13 cellular contexts compared by ENCODE assay signal in genomic region chr4:108107729-108108382, GRCh38.
A peak's percentile ranks its signal among the peaks of the same experiment; 100 is the strongest.
DNase-seq lines count a peak whose midpoint lies in the region; ATAC-seq and TF ChIP-seq lines count a peak whose summit lies in the region.
"Had no signal": no experiment of that assay in that cellular context is flagged by ENCODE, and none has a peak within 500 bp of the region (broad histone marks: within the 10 kb centered on the region; RNA-seq: fewer than 3 reads in every experiment).

No MANE protein-coding gene starts in this region.

- POLR2A ChIA-PET in activated CD4-positive, alpha-beta memory T cell treated with anti-CD3 and anti-CD28 coated beads, Interleukin-2, amount 10 ng/mL, durations not matched to agents 7 days and 5 days (lab: Charles Lee), result interaction anchor here (0.6 to 2.9 kb wide), 13 partner anchors 9 to 176 kb away, joined by 3 to 33 read pairs (median 6); partner anchors contain the start of gene LEF1

- peaks cover 61% of the 10 kb centered on the region for H3K4me1 Mint-ChIP-seq in activated CD4-positive, alpha-beta memory T cell treated with anti-CD3 and anti-CD28 coated beads, Interleukin-2, amount 10 ng/mL, durations not matched to agents 7 days and 5 days
- peaks cover 2% of the 10 kb centered on the region for H3K4me1 Mint-ChIP-seq in CD14-positive monocyte
- H3K4me1 Mint-ChIP-seq: memory B cell had no signal

- peak; percentile 86 for ATAC-seq in stimulated activated naive CD8-positive, alpha-beta T cell treated with anti-CD3 and anti-CD28 coated beads, Interleukin-15, Interleukin-2, amounts not matched to agents 100 U/mL and 50 U/mL, for 24 hours

- TF ChIP-seq CTCF in CD14-positive monocyte (IDR thresholded peaks at IDR 0.05), result no peak

- H3K36me3 Mint-ChIP-seq in activated CD4-positive, alpha-beta memory T cell treated with anti-CD3 and anti-CD28 coated beads, Interleukin-2, amount 10 ng/mL, durations not matched to agents 7 days and 5 days (ENCODE audit: low read depth), result peaks cover 36% of the 10 kb centered on the region
- H3K36me3 Mint-ChIP-seq in CD14-positive monocyte, result no peaks in the 10 kb centered on the region
- H3K36me3 Mint-ChIP-seq: memory B cell had no signal

- peaks cover 36% of the 10 kb centered on the region for H3K27me3 Mint-ChIP-seq in activated CD4-positive, alpha-beta memory T cell treated with anti-CD3 and anti-CD28 coated beads, Interleukin-2, amount 10 ng/mL, durations not matched to agents 7 days and 5 days
- peaks cover 0 to 7% (median 3%) of the 10 kb centered on the region in 3 donors for H3K27me3 Mint-ChIP-seq in CD14-positive monocyte (ENCODE audit: low read depth in 3 of 3)

- H3K9me3 Mint-ChIP-seq in activated CD4-positive, alpha-beta memory T cell treated with anti-CD3 and anti-CD28 coated beads, Interleukin-2, amount 10 ng/mL, durations not matched to agents 7 days and 5 days, result no peaks in the 10 kb centered on the region
- peaks cover 0 to 4% (median 0%) of the 10 kb centered on the region in 7 donors for H3K9me3 Mint-ChIP-seq in CD14-positive monocyte
- H3K9me3 Mint-ChIP-seq: memory B cell had no signal

- H3K27ac Mint-ChIP-seq in activated CD4-positive, alpha-beta memory T cell treated with anti-CD3 and anti-CD28 coated beads, Interleukin-2, amount 10 ng/mL, durations not matched to agents 7 days and 5 days, result peak overlapping the region; percentile 50
- H3K27ac Mint-ChIP-seq in CD14-positive monocyte, result peak overlapping the region in 1 of 7 donors; percentile 4
- H3K27ac Mint-ChIP-seq: memory B cell had no signal

- H3K4me3 Mint-ChIP-seq in activated CD4-positive, alpha-beta memory T cell treated with anti-CD3 and anti-CD28 coated beads, Interleukin-2, amount 10 ng/mL, durations not matched to agents 7 days and 5 days, result peak overlapping the region; percentile 8
- H3K4me3 Mint-ChIP-seq in CD14-positive monocyte, result no peak overlapping the region
- H3K4me3 Mint-ChIP-seq: memory B cell had no signal

- peak; percentile 81 for DNase-seq in activated CD8-positive, alpha-beta memory T cell treated with anti-CD3 and anti-CD28 coated beads for 24 hours
- DNase-seq in activated CD8-positive, alpha-beta memory T cell treated with anti-CD3 and anti-CD28 coated beads, Interleukin-2, amount 50 U/mL, for 4 hours, result no peak
- peak; percentile 52 for DNase-seq in activated CD4-positive, alpha-beta memory T cell treated with anti-CD3 and anti-CD28 coated beads, Interleukin-2, amount 10 ng/mL, durations not matched to agents 7 days and 5 days
- peak; percentile 41 for DNase-seq in effector CD4-positive, alpha-beta T cell
- DNase-seq in stimulated activated naive CD8-positive, alpha-beta T cell treated with anti-CD3 and anti-CD28 coated beads, Interleukin-15, Interleukin-2, amounts not matched to agents 100 U/mL and 50 U/mL, for 24 hours, result peak; percentile 40
- no peak for DNase-seq in CD14-positive monocyte (ENCODE audit: low spot score)
- DNase-seq in NOMO-1 treated with DMSO at 0.1 percent for 48 hours (lab: John Stamatoyannopoulos, UW; ENCODE audit: unreplicated experiment), result no peak
- no peak for DNase-seq in GM19238 (ENCODE audit: insufficient read length, low spot score)
- DNase-seq: NCI-H1417, NCI-H524, posterior cingulate gyrus, tibial artery had no signal

- intact Hi-C loops in CD14-positive monocyte (cut with micrococcal nuclease), result no loop called here

- CTCF ChIA-PET in activated CD4-positive, alpha-beta memory T cell treated with anti-CD3 and anti-CD28 coated beads, Interleukin-2, amount 10 ng/mL, durations not matched to agents 7 days and 5 days (lab: Charles Lee), result interaction anchor here (1.3 to 1.4 kb wide), 2 partner anchors 13 to 44 kb away, joined by 3 to 4 read pairs; no protein-coding TSS in a partner anchor

Comparison
In these comparisons a context has a peak if more than half of its experiments do, and no peak if none do; other contexts are left out.
1. DNase-seq: peak in activated CD8-positive, alpha-beta memory T cell treated with anti-CD3 and anti-CD28 coated beads for 24 hours (single experiment), activated CD4-positive, alpha-beta memory T cell treated with anti-CD3 and anti-CD28 coated beads, Interleukin-2, amount 10 ng/mL, durations not matched to agents 7 days and 5 days (single experiment), effector CD4-positive, alpha-beta T cell (single experiment) and stimulated activated naive CD8-positive, alpha-beta T cell treated with anti-CD3 and anti-CD28 coated beads, Interleukin-15, Interleukin-2, amounts not matched to agents 100 U/mL and 50 U/mL, for 24 hours (single experiment); none in activated CD8-positive, alpha-beta memory T cell treated with anti-CD3 and anti-CD28 coated beads, Interleukin-2, amount 50 U/mL, for 4 hours (single experiment), CD14-positive monocyte (single experiment), NOMO-1 treated with DMSO at 0.1 percent for 48 hours (single experiment) and GM19238 (single experiment).